Comparison of ENCODE assay signal across 29 cellular contexts in the genomic region with DNA sequence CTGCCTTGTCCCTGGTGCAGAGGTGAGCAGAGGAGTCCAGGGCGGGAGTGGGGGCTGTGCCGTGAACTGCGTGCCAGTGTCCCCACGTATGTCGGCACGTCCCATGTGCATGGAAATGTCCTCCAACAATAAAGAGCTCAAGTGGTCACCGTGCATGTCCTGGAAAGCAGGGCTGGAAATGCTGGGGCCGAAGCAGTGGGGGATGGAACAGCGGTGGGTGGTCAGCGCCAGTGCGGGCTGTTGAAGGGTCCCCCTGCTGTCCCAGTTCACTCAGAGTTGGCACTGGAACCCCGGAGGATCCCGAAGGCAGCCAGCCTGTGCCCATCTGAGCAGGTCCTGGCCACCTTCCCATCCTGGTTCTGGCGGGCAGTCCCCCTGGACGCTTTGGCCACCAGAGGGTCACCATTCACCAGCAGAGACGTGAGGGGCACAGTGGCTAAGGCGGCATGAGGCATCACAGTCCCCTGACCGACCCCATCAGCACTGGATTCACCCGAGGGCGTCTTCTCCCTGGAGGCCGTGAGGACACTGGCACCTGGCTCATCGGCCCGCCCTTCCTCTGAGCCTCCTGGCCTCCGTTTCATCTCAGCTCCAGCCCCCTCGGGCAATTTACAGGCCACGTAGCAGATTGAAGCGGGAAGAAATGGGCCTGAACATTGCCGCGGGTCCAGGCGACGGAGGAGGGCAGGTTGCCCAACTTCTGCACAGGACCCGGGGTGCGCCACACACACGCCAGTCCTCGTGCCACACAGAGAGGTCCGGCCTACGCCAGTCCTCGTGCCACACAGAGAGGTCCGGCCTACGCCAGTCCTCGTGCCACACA. TPM values are rescaled to one million over a fixed set of nuclear protein-coding genes. Genes with fewer than 3 reads are reported as not detected.
"Had no signal": no experiment of that assay in that cellular context is flagged by ENCODE, and none has a peak within 500 bp of the region (broad histone marks: within the 10 kb centered on the region; RNA-seq: fewer than 3 reads in every experiment).

No MANE protein-coding gene starts in this region.

- H3K4me3 ChIP-seq: ascending aorta, cardiac muscle cell, PC-9 had no signal

- H3K27ac ChIP-seq: ascending aorta, cardiac muscle cell, PC-9, RWPE1 had no signal

- H3K9me3 ChIP-seq: ascending aorta had no signal

- H3K4me1 ChIP-seq: ascending aorta had no signal

- FAIRE-seq: RCC 7860 had no signal

- ATAC-seq: activated CD8-positive, alpha-beta T cell treated with anti-CD3 and anti-CD28 coated beads, Interleukin-2, amount 10 ng/mL, durations not matched to agents 7 days and 5 days had no signal

- H3K27me3 ChIP-seq: ascending aorta had no signal

- DNase-seq: activated CD4-positive, alpha-beta T cell treated with anti-CD3 and anti-CD28 coated beads, Interleukin-2, amount 10 ng/mL, durations not matched to agents 7 days and 5 days; activated CD4-positive, alpha-beta T cell treated with anti-CD3 and anti-CD28 coated beads, Interleukin-2, amount 50 U/mL, for 48 hours; activated CD8-positive, alpha-beta T cell treated with anti-CD3 and anti-CD28 coated beads, Interleukin-2, amount 10 ng/mL, durations not matched to agents 7 days and 5 days; activated gamma-delta T cell; activated naive CD4-positive, alpha-beta T cell treated with Interleukin-2 at 50 U/mL for 16 hours; activated naive CD8-positive, alpha-beta T cell treated with anti-CD3 and anti-CD28 coated beads, Interleukin-2, amount 10 ng/mL, durations not matched to agents 7 days and 5 days; activated T-cell treated with anti-CD3 and anti-CD28 coated beads, Interleukin-2, amount 50 U/mL, for 24 hours; amygdala; NCI-H1092 treated with DMSO at 0.1 percent for 48 hours; NCI-H187; NCI-H2029 treated with DMSO at 0.1 percent for 48 hours; NCI-H2107; NCI-H2171; NCI-H510A; NCI-H748 treated with DMSO at 0.1 percent for 48 hours; PC-9; Right ventricle myocardium superior; SW 1271; T-helper 1 cell; T1000 had no signal

- H3K36me3 ChIP-seq: ascending aorta, cardiac muscle cell had no signal

RNA-seq across cellular contexts. Expression of a gene that starts 10.1 kb away (rescaled TPM):
- total RNA-seq: activated CD4-positive, alpha-beta T cell treated with anti-CD3 and anti-CD28 coated beads, Interleukin-2, amount 10 ng/mL, durations not matched to agents 7 days and 5 days; activated CD8-positive, alpha-beta T cell treated with anti-CD3 and anti-CD28 coated beads, Interleukin-2, amount 10 ng/mL, durations not matched to agents 7 days and 5 days; activated naive CD8-positive, alpha-beta T cell treated with anti-CD3 and anti-CD28 coated beads, Interleukin-2, amount 10 ng/mL, durations not matched to agents 7 days and 5 days; activated T-helper 2 cell treated with anti-CD3 and anti-CD28 coated beads, Interferon-gamma antibody, Interleukin-2, Interleukin-4, amounts not matched to agents 10 μg/mL and 5 μg/mL and 100 μg/mL, durations not matched to agents 14 hours and 24 hours and 36 hours; ascending aorta; chondrocyte; M059J; OCI-LY7; PC-9; Right ventricle myocardium superior had no signal

RNA-seq across cellular contexts. Expression of a gene that starts 20.8 kb away (rescaled TPM):
- total RNA-seq: activated CD4-positive, alpha-beta T cell treated with anti-CD3 and anti-CD28 coated beads, Interleukin-2, amount 10 ng/mL, durations not matched to agents 7 days and 5 days; activated CD8-positive, alpha-beta T cell treated with anti-CD3 and anti-CD28 coated beads, Interleukin-2, amount 10 ng/mL, durations not matched to agents 7 days and 5 days; activated naive CD8-positive, alpha-beta T cell treated with anti-CD3 and anti-CD28 coated beads, Interleukin-2, amount 10 ng/mL, durations not matched to agents 7 days and 5 days; activated T-helper 2 cell treated with anti-CD3 and anti-CD28 coated beads, Interferon-gamma antibody, Interleukin-2, Interleukin-4, amounts not matched to agents 10 μg/mL and 5 μg/mL and 100 μg/mL, durations not matched to agents 14 hours and 24 hours and 36 hours; ascending aorta; cardiac muscle cell; chondrocyte; M059J; OCI-LY7; PC-9; Right ventricle myocardium superior; T-helper 2 cell treated with Interferon-gamma antibody and Interleukin-4, amounts not matched to agents 100 ng/mL and 5 ng/mL, for 36 hours had no signal
- polyA plus RNA-seq: cardiac muscle cell had no signal
